In genomic region chr2:205461169-205461568, GRCh38 we compare ENCODE assay signal across 1 cellular context.
TF ChIP-seq lines count a peak whose summit lies in the region.

No MANE protein-coding gene starts in this region.

TF ChIP-seq in HepG2, 621 proteins besides CTCF, POLR2A, EP300 and RAD21 (continued from another document):
- no peak for TF ChIP-seq HHEX (CRISPR knock-in tag; IDR thresholded peaks at IDR 0.05)
- no peak for TF ChIP-seq GMEB2 (CRISPR knock-in tag; IDR thresholded peaks at IDR 0.05; ENCODE audit: low read depth)
- no peak for TF ChIP-seq ZNF788 (CRISPR knock-in tag; IDR thresholded peaks at IDR 0.05; ENCODE audit: borderline replicate concordance)
- TF ChIP-seq NAIF1 (CRISPR knock-in tag; IDR thresholded peaks at IDR 0.05; ENCODE audit: borderline replicate concordance), result no peak
- no peak for TF ChIP-seq TAF1 (CRISPR knock-in tag; IDR thresholded peaks at IDR 0.05)
- TF ChIP-seq CBX5 (CRISPR knock-in tag; IDR thresholded peaks at IDR 0.05; ENCODE audit: borderline replicate concordance), result no peak
- TF ChIP-seq ZFAT (CRISPR knock-in tag; conservative IDR thresholded peaks at IDR 0.05), result no peak
